18 cellular contexts compared by ENCODE assay signal in the genomic region with DNA sequence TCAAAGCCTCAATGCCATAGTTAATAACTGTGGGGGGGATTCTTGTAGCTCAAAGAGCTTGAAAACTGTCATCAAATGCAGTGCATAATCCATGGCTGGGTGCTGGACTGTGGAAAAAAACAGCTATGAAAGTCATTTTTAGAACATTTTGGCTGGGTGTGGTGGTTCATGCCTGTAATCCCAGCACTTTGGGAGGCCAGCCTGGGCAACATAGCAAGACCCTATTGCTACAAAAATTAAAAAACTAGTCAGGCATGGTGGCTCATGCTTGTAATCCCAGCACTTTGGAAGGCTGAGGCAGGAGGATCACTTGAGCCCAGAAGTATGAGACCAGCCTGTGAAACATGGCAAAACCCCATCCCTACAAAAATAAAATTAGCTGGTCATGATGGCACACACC. TPM values are rescaled to one million over a fixed set of nuclear protein-coding genes. Genes with fewer than 3 reads are reported as not detected.
DNase-seq lines count a peak whose midpoint lies in the region; ATAC-seq and TF ChIP-seq lines count a peak whose summit lies in the region.
"Had no signal": no experiment of that assay in that cellular context is flagged by ENCODE, and none has a peak within 500 bp of the region (broad histone marks: within the 10 kb centered on the region; RNA-seq: fewer than 3 reads in every experiment).

No MANE protein-coding gene starts in this region.

- H2AFZ ChIP-seq in SU-DHL-6 (ENCODE audit: low read depth, low read length, severe bottlenecking), result no peak overlapping the region
- H2AFZ ChIP-seq: GM23338 had no signal

- POLR2A ChIA-PET in HEK293 (lab: Yijun Ruan, JAX), result interaction anchor here (0.5 kb wide), 1 partner anchor 26 kb away, joined by 5 read pairs; no protein-coding TSS in a partner anchor
- POLR2A ChIA-PET in activated CD4-positive, alpha-beta memory T cell treated with anti-CD3 and anti-CD28 coated beads, Interleukin-2, amount 10 ng/mL, durations not matched to agents 7 days and 5 days (lab: Charles Lee), result interaction anchor here (1.0 kb wide), 1 partner anchor 147 kb away, joined by 3 read pairs; no protein-coding TSS in a partner anchor

- H4K20me1 ChIP-seq in SU-DHL-6 (ENCODE audit: low read depth, low read length), result no peaks in the 10 kb centered on the region

- H3K4me2 ChIP-seq in SU-DHL-6 (ENCODE audit: low read depth, low read length, poor library complexity, severe bottlenecking), result no peak overlapping the region
- H3K4me2 ChIP-seq: BLaER1, GM23338 had no signal

- H3K36me3 Mint-ChIP-seq in stimulated activated effector memory CD8-positive, alpha-beta T cell treated with anti-CD3 and anti-CD28 coated beads, Interleukin-12 subunit alpha, Interleukin-12 subunit beta, amount 100 ng/mL, for 72 hours, result peaks cover 13% of the 10 kb centered on the region
- H3K36me3 Mint-ChIP-seq in activated CD4-positive, alpha-beta memory T cell treated with anti-CD3 and anti-CD28 coated beads, Interleukin-2, amount 10 ng/mL, durations not matched to agents 7 days and 5 days (ENCODE audit: low read depth), result no peaks in the 10 kb centered on the region

- no peaks in the 10 kb centered on the region for H3K4me1 Mint-ChIP-seq in stimulated activated effector memory CD8-positive, alpha-beta T cell treated with anti-CD3 and anti-CD28 coated beads, Interleukin-12 subunit alpha, Interleukin-12 subunit beta, amount 100 ng/mL, for 72 hours
- no peaks in the 10 kb centered on the region for H3K4me1 Mint-ChIP-seq in activated CD4-positive, alpha-beta memory T cell treated with anti-CD3 and anti-CD28 coated beads, Interleukin-2, amount 10 ng/mL, durations not matched to agents 7 days and 5 days

- H3K9me3 ChIP-seq in HEK293 (ENCODE audit: control insufficient read depth, insufficient read depth, low read depth, low read length) (no peaks in the 10 kb centered on the region), SU-DHL-6 (ENCODE audit: insufficient read depth, low read length) (no peaks in the 10 kb centered on the region)
- H3K9me3 ChIP-seq: BLaER1 had no signal

- H3K4me3 ChIP-seq in HEK293 (ENCODE audit: low read depth, low read length), result no peak overlapping the region
- no peak overlapping the region for H3K4me3 ChIP-seq in SU-DHL-6 (ENCODE audit: insufficient read depth, low read length, poor library complexity, severe bottlenecking)
- no peak overlapping the region for H3K4me3 ChIP-seq in coronary artery
- H3K4me3 ChIP-seq: BLaER1, GM23338 had no signal

- H3K4me3 Mint-ChIP-seq in stimulated activated effector memory CD8-positive, alpha-beta T cell treated with anti-CD3 and anti-CD28 coated beads, Interleukin-12 subunit alpha, Interleukin-12 subunit beta, amount 100 ng/mL, for 72 hours, result no peak overlapping the region
- no peak overlapping the region for H3K4me3 Mint-ChIP-seq in activated CD4-positive, alpha-beta memory T cell treated with anti-CD3 and anti-CD28 coated beads, Interleukin-2, amount 10 ng/mL, durations not matched to agents 7 days and 5 days
- H3K4me3 Mint-ChIP-seq: CD14-positive monocyte; CD4-positive, alpha-beta memory T cell; GM23338; HFFc6 had no signal

- peaks cover 0 to 64% of the 10 kb centered on the region in 2 experiments; a peak in 2 of 3 replicates for H3K36me3 ChIP-seq in HEK293 (ENCODE audit: control insufficient read depth in 2 of 2, insufficient read depth in 1 of 2, low read length in 2 of 2)
- 0 out of 2 replicates have a peak, but pooled peaks cover 3% of the 10 kb centered on the region for H3K36me3 ChIP-seq in SU-DHL-6 (ENCODE audit: low read length)

- no peak for DNase-seq in stimulated activated effector memory CD8-positive, alpha-beta T cell treated with anti-CD3 and anti-CD28 coated beads, Interleukin-12 subunit alpha, Interleukin-12 subunit beta, amount 100 ng/mL, for 72 hours (ENCODE audit: low spot score in 2 of 2)
- no peak for DNase-seq in activated CD4-positive, alpha-beta T cell treated with anti-CD3 and anti-CD28 coated beads, Interleukin-2, amount 50 U/mL, for 48 hours
- DNase-seq in coronary artery (ENCODE audit: low spot score) (no peak), NCI-H2171 (lab: John Stamatoyannopoulos, UW) (no peak)
- no peak for DNase-seq in activated CD4-positive, alpha-beta memory T cell treated with anti-CD3 and anti-CD28 coated beads, Interleukin-2, amount 10 ng/mL, durations not matched to agents 7 days and 5 days
- DNase-seq: 8988T; CD4-positive, alpha-beta memory T cell; DMS153; DMS79; GDM1; HCEC 1CT; HFFc6 had no signal

- no peak overlapping the region for H3K9ac ChIP-seq in SU-DHL-6 (ENCODE audit: low read length)
- H3K9ac ChIP-seq: BLaER1 had no signal

- no peak for ATAC-seq in stimulated activated effector memory CD8-positive, alpha-beta T cell treated with anti-CD3 and anti-CD28 coated beads, Interleukin-12 subunit alpha, Interleukin-12 subunit beta, amount 100 ng/mL, for 72 hours

- H3K9me3 Mint-ChIP-seq in stimulated activated effector memory CD8-positive, alpha-beta T cell treated with anti-CD3 and anti-CD28 coated beads, Interleukin-12 subunit alpha, Interleukin-12 subunit beta, amount 100 ng/mL, for 72 hours, result no peaks in the 10 kb centered on the region
- H3K9me3 Mint-ChIP-seq in activated CD4-positive, alpha-beta memory T cell treated with anti-CD3 and anti-CD28 coated beads, Interleukin-2, amount 10 ng/mL, durations not matched to agents 7 days and 5 days, result no peaks in the 10 kb centered on the region
- H3K9me3 Mint-ChIP-seq: GM23338, HFFc6 had no signal

- no peaks in the 10 kb centered on the region for H3K9me2 ChIP-seq in SU-DHL-6 (replicated peaks; ENCODE audit: insufficient read depth, low read length)

- H3K27ac Mint-ChIP-seq in stimulated activated effector memory CD8-positive, alpha-beta T cell treated with anti-CD3 and anti-CD28 coated beads, Interleukin-12 subunit alpha, Interleukin-12 subunit beta, amount 100 ng/mL, for 72 hours, result peak overlapping the region; percentile 43
- no peak overlapping the region for H3K27ac Mint-ChIP-seq in activated CD4-positive, alpha-beta memory T cell treated with anti-CD3 and anti-CD28 coated beads, Interleukin-2, amount 10 ng/mL, durations not matched to agents 7 days and 5 days
- H3K27ac Mint-ChIP-seq: CD14-positive monocyte, GM23338, HFFc6 had no signal

- H3K27me3 Mint-ChIP-seq in activated CD4-positive, alpha-beta memory T cell treated with anti-CD3 and anti-CD28 coated beads, Interleukin-2, amount 10 ng/mL, durations not matched to agents 7 days and 5 days, result no peaks in the 10 kb centered on the region
- H3K27me3 Mint-ChIP-seq: CD4-positive, alpha-beta memory T cell had no signal

- CTCF ChIA-PET in HEK293 (lab: Yijun Ruan, JAX), result interaction anchor here (0.8 to 1.5 kb wide), 3 partner anchors 13 to 52 kb away, joined by 3 to 7 read pairs (median 3); no protein-coding TSS in a partner anchor
- CTCF ChIA-PET in activated CD4-positive, alpha-beta memory T cell treated with anti-CD3 and anti-CD28 coated beads, Interleukin-2, amount 10 ng/mL, durations not matched to agents 7 days and 5 days (lab: Charles Lee), result no interaction called here

- H3F3A ChIP-seq in SU-DHL-6 (ENCODE audit: insufficient read depth), result no peaks in the 10 kb centered on the region

- no peaks in the 10 kb centered on the region for H3K27me3 ChIP-seq in SU-DHL-6 (ENCODE audit: low read length)
- H3K27me3 ChIP-seq: BLaER1 had no signal

- H3K4me1 ChIP-seq in HEK293 (ENCODE audit: control insufficient read depth, insufficient read depth, low read length), result no peaks in the 10 kb centered on the region

- TF ChIP-seq CTCF in HEK293 (tag by site-specific recombination; IDR thresholded peaks at IDR 0.05), result no peak
- no peak for TF ChIP-seq CTCF in SU-DHL-6 (IDR thresholded peaks at IDR 0.05; ENCODE audit: insufficient read depth, low read length, poor library complexity, severe bottlenecking)
- TF ChIP-seq CTCF in coronary artery (IDR thresholded peaks at IDR 0.05), result no peak

- no peak overlapping the region for H3K27ac ChIP-seq in HEK293 (ENCODE audit: extremely low read depth, low read depth, low read length)
- H3K27ac ChIP-seq in SU-DHL-6 (ENCODE audit: low read depth, low read length), result peak overlapping the region; percentile 56
- H3K27ac ChIP-seq in cingulate gyrus (ENCODE audit: low read depth, low read length), result peak overlapping the region; percentile 96
- no peak overlapping the region for H3K27ac ChIP-seq in coronary artery
- H3K27ac ChIP-seq: BLaER1 had no signal

- no peaks in the 10 kb centered on the region for H3K79me2 ChIP-seq in SU-DHL-6 (ENCODE audit: insufficient read depth, low read length)

TF ChIP-seq in HEK293, 187 proteins besides CTCF, POLR2A, EP300 and RAD21:
- TF ChIP-seq EGR2 (tag by site-specific recombination; IDR thresholded peaks at IDR 0.05; ENCODE audit: low read depth) (no peak), ZNF121 (tag by site-specific recombination; IDR thresholded peaks at IDR 0.05) (peak; percentile 94), ZBTB48 (tag by site-specific recombination; IDR thresholded peaks at IDR 0.05) (no peak)

RNA-seq across cellular contexts. Expression of gene TCFL5, which starts 12.2 kb away (rescaled TPM):
- 1 to 10 TPM; 6.0 to 6.2 TPM for total RNA-seq in activated CD4-positive, alpha-beta memory T cell treated with anti-CD3 and anti-CD28 coated beads, Interleukin-2, amount 10 ng/mL, durations not matched to agents 7 days and 5 days

RNA-seq across cellular contexts. Expression of gene COL9A3, which starts 32.6 kb away (rescaled TPM):
- not detected for total RNA-seq in activated CD4-positive, alpha-beta memory T cell treated with anti-CD3 and anti-CD28 coated beads, Interleukin-2, amount 10 ng/mL, durations not matched to agents 7 days and 5 days
- total RNA-seq: CD4-positive, alpha-beta memory T cell had no signal

RNA-seq across cellular contexts. Expression of gene OGFR, which starts 44.8 kb away (rescaled TPM):
- 10 to 100 TPM; 71.1 to 73.4 TPM for total RNA-seq in activated CD4-positive, alpha-beta memory T cell treated with anti-CD3 and anti-CD28 coated beads, Interleukin-2, amount 10 ng/mL, durations not matched to agents 7 days and 5 days

RNA-seq across cellular contexts. Expression of gene MRGBP, which starts 53.2 kb away (rescaled TPM):
- total RNA-seq in activated CD4-positive, alpha-beta memory T cell treated with anti-CD3 and anti-CD28 coated beads, Interleukin-2, amount 10 ng/mL, durations not matched to agents 7 days and 5 days, result 10 to 100 TPM; 14.9 to 15.8 TPM

Comparison
In these comparisons a context has a peak if more than half of its experiments do, and no peak if none do; other contexts are left out.
1. H3K27ac ChIP-seq: peak in SU-DHL-6 (single experiment) and cingulate gyrus (single experiment); none in HEK293 (single experiment) and coronary artery (0 of 2).